ENCODE assay signal across 24 cellular contexts in the genomic region with DNA sequence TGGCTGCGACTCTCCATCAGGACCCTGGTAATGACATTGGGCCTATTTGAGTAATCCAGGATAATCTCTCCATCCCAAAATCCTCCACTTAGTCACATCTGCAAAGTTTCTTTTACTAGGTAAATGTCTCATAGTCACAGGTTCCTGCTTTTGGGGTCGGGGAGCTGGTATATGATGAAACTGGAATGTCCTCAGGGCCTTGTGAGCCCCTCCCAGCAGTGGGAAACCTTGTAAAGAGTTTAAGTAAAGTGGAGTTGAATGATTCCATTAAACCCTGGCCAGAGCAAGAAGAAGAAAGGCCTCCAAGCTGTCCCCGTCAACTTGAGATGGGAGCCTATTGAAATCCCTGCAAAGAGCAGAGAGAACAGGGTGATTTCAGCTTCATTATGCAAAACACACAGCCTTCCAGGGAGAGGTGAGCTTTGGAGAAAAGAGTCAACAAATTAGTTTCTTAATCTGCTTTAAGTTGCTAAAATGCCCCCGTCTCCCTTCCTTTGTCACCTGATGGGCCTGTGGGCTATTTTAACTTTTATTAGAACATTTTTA. TPM values are rescaled to one million over a fixed set of nuclear protein-coding genes. Genes with fewer than 3 reads are reported as not detected.
"Had no signal": no experiment of that assay in that cellular context is flagged by ENCODE, and none has a peak within 500 bp of the region (broad histone marks: within the 10 kb centered on the region; RNA-seq: fewer than 3 reads in every experiment).

No MANE protein-coding gene starts in this region.

- H3K9me3 Mint-ChIP-seq: natural killer cell; neural crest cell; stimulated activated memory B cell treated with anti-CD40 and anti-IgM and Interleukin-4, amounts not matched to agents 10 μg/mL and 1 μg/mL and 100 μg/mL, for 72 hours; type B pancreatic cell had no signal

- ATAC-seq: esophagus mucosa; gastrocnemius medialis; left lobe of liver; natural killer cell; sciatic nerve; stimulated activated memory B cell treated with anti-CD40 and anti-IgM and Interleukin-4, amounts not matched to agents 10 μg/mL and 1 μg/mL and 100 μg/mL, for 72 hours; stimulated activated naive CD8-positive, alpha-beta T cell treated with anti-CD3 and anti-CD28 coated beads, Interleukin-15, Interleukin-2, amounts not matched to agents 100 U/mL and 50 U/mL, for 24 hours had no signal

- H3K27ac Mint-ChIP-seq: natural killer cell; stimulated activated memory B cell treated with anti-CD40 and anti-IgM and Interleukin-4, amounts not matched to agents 10 μg/mL and 1 μg/mL and 100 μg/mL, for 72 hours; type B pancreatic cell had no signal

- H3K27me3 ChIP-seq: dorsolateral prefrontal cortex, gastrocnemius medialis, right atrium auricular region, testis, tibial artery had no signal

- H3K4me1 ChIP-seq: gastrocnemius medialis, prostate gland, right atrium auricular region, testis, tibial artery had no signal

- H3K9me3 ChIP-seq: gastrocnemius medialis, prostate gland, right atrium auricular region, testis, tibial artery had no signal

- H3K27ac ChIP-seq: epithelial cell of prostate, gastrocnemius medialis, prostate gland, right atrium auricular region, testis, tibial artery had no signal

- DNase-seq: dorsolateral prefrontal cortex; effector CD4-positive, alpha-beta T cell; foreskin fibroblast; gastrocnemius medialis; head of caudate nucleus; kidney; natural killer cell; nucleus accumbens; stimulated activated CD4-positive, alpha-beta T cell treated with anti-CD3 and anti-CD28 coated beads, Interleukin-4, amount 100 ng/mL, for 4 hours; stimulated activated naive CD8-positive, alpha-beta T cell treated with anti-CD3 and anti-CD28 coated beads, Interleukin-15, Interleukin-2, amounts not matched to agents 100 U/mL and 50 U/mL, for 24 hours; testis had no signal

- H3K4me1 Mint-ChIP-seq: natural killer cell had no signal

- H3K4me3 Mint-ChIP-seq: memory B cell; natural killer cell; neural crest cell; stimulated activated memory B cell treated with anti-CD40 and anti-IgM and Interleukin-4, amounts not matched to agents 10 μg/mL and 1 μg/mL and 100 μg/mL, for 72 hours; type B pancreatic cell had no signal

- H3K36me3 Mint-ChIP-seq: natural killer cell, type B pancreatic cell had no signal

- FAIRE-seq: colon, kidney had no signal

- H3K27me3 Mint-ChIP-seq: memory B cell; stimulated activated memory B cell treated with anti-CD40 and anti-IgM and Interleukin-4, amounts not matched to agents 10 μg/mL and 1 μg/mL and 100 μg/mL, for 72 hours had no signal

RNA-seq across cellular contexts. Expression of a gene that starts 12.6 kb away (rescaled TPM):
- total RNA-seq: glomerular endothelial cell, left lobe of liver had no signal
